ENCODE assay signal across 1 cellular context in genomic region chr19:56139847-56140582, GRCh38.
A peak's percentile ranks its signal among the peaks of the same experiment; 100 is the strongest.
TF ChIP-seq lines count a peak whose summit lies in the region.

No MANE protein-coding gene starts in this region.

TF ChIP-seq in HepG2, 621 proteins besides CTCF, POLR2A, EP300 and RAD21:
- TF ChIP-seq ZNF605 (CRISPR knock-in tag; IDR thresholded peaks at IDR 0.05): 0 out of 2 replicates have a peak, but pooled peaks have one; percentile 48
- no peak for TF ChIP-seq ZXDC (CRISPR knock-in tag; IDR thresholded peaks at IDR 0.05)
- 0 out of 2 replicates have a peak, but pooled peaks have one; percentile 56 for TF ChIP-seq ZNF224 (CRISPR knock-in tag; IDR thresholded peaks at IDR 0.05)
- TF ChIP-seq KLF9 (CRISPR knock-in tag; IDR thresholded peaks at IDR 0.05; ENCODE audit: low read depth): no peak
- no peak for TF ChIP-seq ZIK1 (CRISPR knock-in tag; IDR thresholded peaks at IDR 0.05; ENCODE audit: borderline replicate concordance, low read depth)
- no peak for TF ChIP-seq TFE3 (CRISPR knock-in tag; IDR thresholded peaks at IDR 0.05)
